Comparison of ENCODE assay signal across 1 cellular context in the genomic region with DNA sequence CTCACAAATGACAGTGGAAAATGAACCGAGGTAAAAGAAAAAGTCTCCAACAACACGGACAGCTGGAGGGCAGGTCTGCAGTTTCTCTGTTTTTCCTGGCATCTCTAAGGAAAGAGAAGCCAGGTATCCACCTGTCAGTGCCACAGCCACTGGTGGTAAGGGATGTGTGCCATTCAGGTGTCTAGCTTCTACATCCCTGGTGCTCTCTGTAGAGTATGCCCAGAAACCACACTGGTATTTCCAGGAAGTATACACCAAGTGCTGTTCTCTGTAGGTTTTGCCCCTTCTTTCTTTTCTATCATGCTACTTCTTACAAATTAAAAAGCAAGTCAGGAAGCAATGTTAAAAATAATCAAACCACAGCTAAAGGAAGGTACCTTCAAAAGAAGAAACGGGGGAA.
TF ChIP-seq lines count a peak whose summit lies in the region.

No MANE protein-coding gene starts in this region.

TF ChIP-seq in WTC11, 78 proteins besides CTCF, POLR2A, EP300 and RAD21 (continued from another document):
- no peak for TF ChIP-seq ZBTB21 (CRISPR knock-in tag; IDR thresholded peaks at IDR 0.05; ENCODE audit: borderline replicate concordance)
- TF ChIP-seq, protein P1, sequence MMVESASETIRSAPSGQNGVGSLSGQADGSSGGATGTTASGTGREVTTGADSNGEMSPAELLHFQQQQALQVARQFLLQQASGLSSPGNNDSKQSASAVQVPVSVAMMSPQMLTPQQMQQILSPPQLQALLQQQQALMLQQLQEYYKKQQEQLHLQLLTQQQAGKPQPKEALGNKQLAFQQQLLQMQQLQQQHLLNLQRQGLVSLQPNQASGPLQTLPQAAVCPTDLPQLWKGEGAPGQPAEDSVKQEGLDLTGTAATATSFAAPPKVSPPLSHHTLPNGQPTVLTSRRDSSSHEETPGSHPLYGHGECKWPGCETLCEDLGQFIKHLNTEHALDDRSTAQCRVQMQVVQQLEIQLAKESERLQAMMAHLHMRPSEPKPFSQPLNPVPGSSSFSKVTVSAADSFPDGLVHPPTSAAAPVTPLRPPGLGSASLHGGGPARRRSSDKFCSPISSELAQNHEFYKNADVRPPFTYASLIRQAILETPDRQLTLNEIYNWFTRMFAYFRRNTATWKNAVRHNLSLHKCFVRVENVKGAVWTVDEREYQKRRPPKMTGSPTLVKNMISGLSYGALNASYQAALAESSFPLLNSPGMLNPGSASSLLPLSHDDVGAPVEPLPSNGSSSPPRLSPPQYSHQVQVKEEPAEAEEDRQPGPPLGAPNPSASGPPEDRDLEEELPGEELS (CRISPR knock-in tag; IDR thresholded peaks at IDR 0.05), result no peak
- TF ChIP-seq TEAD4 (CRISPR knock-in tag; IDR thresholded peaks at IDR 0.05), result no peak
- no peak for TF ChIP-seq ZNF219 (CRISPR knock-in tag; IDR thresholded peaks at IDR 0.05; ENCODE audit: borderline replicate concordance)
- TF ChIP-seq, protein P2, sequence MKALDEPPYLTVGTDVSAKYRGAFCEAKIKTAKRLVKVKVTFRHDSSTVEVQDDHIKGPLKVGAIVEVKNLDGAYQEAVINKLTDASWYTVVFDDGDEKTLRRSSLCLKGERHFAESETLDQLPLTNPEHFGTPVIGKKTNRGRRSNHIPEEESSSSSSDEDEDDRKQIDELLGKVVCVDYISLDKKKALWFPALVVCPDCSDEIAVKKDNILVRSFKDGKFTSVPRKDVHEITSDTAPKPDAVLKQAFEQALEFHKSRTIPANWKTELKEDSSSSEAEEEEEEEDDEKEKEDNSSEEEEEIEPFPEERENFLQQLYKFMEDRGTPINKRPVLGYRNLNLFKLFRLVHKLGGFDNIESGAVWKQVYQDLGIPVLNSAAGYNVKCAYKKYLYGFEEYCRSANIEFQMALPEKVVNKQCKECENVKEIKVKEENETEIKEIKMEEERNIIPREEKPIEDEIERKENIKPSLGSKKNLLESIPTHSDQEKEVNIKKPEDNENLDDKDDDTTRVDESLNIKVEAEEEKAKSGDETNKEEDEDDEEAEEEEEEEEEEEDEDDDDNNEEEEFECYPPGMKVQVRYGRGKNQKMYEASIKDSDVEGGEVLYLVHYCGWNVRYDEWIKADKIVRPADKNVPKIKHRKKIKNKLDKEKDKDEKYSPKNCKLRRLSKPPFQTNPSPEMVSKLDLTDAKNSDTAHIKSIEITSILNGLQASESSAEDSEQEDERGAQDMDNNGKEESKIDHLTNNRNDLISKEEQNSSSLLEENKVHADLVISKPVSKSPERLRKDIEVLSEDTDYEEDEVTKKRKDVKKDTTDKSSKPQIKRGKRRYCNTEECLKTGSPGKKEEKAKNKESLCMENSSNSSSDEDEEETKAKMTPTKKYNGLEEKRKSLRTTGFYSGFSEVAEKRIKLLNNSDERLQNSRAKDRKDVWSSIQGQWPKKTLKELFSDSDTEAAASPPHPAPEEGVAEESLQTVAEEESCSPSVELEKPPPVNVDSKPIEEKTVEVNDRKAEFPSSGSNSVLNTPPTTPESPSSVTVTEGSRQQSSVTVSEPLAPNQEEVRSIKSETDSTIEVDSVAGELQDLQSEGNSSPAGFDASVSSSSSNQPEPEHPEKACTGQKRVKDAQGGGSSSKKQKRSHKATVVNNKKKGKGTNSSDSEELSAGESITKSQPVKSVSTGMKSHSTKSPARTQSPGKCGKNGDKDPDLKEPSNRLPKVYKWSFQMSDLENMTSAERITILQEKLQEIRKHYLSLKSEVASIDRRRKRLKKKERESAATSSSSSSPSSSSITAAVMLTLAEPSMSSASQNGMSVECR (CRISPR knock-in tag; IDR thresholded peaks at IDR 0.05; ENCODE audit: borderline replicate concordance), result no peak
- no peak for TF ChIP-seq PRRX2 (CRISPR knock-in tag; IDR thresholded peaks at IDR 0.05)
- TF ChIP-seq ELF4 (CRISPR knock-in tag; IDR thresholded peaks at IDR 0.05; ENCODE audit: low read depth), result no peak
- TF ChIP-seq, protein P3, sequence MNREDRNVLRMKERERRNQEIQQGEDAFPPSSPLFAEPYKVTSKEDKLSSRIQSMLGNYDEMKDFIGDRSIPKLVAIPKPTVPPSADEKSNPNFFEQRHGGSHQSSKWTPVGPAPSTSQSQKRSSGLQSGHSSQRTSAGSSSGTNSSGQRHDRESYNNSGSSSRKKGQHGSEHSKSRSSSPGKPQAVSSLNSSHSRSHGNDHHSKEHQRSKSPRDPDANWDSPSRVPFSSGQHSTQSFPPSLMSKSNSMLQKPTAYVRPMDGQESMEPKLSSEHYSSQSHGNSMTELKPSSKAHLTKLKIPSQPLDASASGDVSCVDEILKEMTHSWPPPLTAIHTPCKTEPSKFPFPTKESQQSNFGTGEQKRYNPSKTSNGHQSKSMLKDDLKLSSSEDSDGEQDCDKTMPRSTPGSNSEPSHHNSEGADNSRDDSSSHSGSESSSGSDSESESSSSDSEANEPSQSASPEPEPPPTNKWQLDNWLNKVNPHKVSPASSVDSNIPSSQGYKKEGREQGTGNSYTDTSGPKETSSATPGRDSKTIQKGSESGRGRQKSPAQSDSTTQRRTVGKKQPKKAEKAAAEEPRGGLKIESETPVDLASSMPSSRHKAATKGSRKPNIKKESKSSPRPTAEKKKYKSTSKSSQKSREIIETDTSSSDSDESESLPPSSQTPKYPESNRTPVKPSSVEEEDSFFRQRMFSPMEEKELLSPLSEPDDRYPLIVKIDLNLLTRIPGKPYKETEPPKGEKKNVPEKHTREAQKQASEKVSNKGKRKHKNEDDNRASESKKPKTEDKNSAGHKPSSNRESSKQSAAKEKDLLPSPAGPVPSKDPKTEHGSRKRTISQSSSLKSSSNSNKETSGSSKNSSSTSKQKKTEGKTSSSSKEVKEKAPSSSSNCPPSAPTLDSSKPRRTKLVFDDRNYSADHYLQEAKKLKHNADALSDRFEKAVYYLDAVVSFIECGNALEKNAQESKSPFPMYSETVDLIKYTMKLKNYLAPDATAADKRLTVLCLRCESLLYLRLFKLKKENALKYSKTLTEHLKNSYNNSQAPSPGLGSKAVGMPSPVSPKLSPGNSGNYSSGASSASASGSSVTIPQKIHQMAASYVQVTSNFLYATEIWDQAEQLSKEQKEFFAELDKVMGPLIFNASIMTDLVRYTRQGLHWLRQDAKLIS (CRISPR knock-in tag; IDR thresholded peaks at IDR 0.05; ENCODE audit: borderline replicate concordance), result no peak
- no peak for TF ChIP-seq ZNF121 (CRISPR knock-in tag; IDR thresholded peaks at IDR 0.05)
TF ChIP-seq in WTC11: peak in this region for 0.
